In genomic region chr14:104687601-104688504, GRCh38 we compare ENCODE assay signal across 8 cellular contexts. TPM values are rescaled to one million over a fixed set of nuclear protein-coding genes. Genes with fewer than 3 reads are reported as not detected.
DNase-seq lines count a peak whose midpoint lies in the region; ATAC-seq and FAIRE-seq lines count a peak whose summit lies in the region.

No MANE protein-coding gene starts in this region.

- peak overlapping the region; percentile 94 for H3K18ac ChIP-seq in neuronal stem cell (ENCODE audit: low read length)

- H2BK5ac ChIP-seq in neuronal stem cell (ENCODE audit: low read length): peak overlapping the region; percentile 95

- H4K91ac ChIP-seq in neuronal stem cell (ENCODE audit: low read depth, low read length, poor library complexity): no peak overlapping the region

- H3K27ac ChIP-seq in esophagus (ENCODE audit: low read depth in 2 of 2, low read length in 1 of 2): peak overlapping the region; percentile 66 to 78
- H3K27ac ChIP-seq in neuronal stem cell (replicated peaks; ENCODE audit: low read length): peak overlapping the region; percentile 64

- peak overlapping the region; percentile 100 for H2AK5ac ChIP-seq in neuronal stem cell (ENCODE audit: low read depth, low read length)

- H3K4ac ChIP-seq in neuronal stem cell (ENCODE audit: low read length): peak overlapping the region; percentile 30

- 34 to 38% methylated on average over 30 to 31 of the region's 31 CpGs for WGBS in esophagus, 2 donors
- no CpG with 5 or more reads among the region's 31 CpGs for WGBS in neuronal stem cell (ENCODE audit: extremely low coverage in 2 of 2, insufficient read length in 2 of 2, insufficient replicate concordance in 1 of 2), 2 donors

- peak overlapping the region; percentile 72 for H4K8ac ChIP-seq in neuronal stem cell (ENCODE audit: low read depth, low read length)

- peak overlapping the region; percentile 96 for H2BK12ac ChIP-seq in neuronal stem cell (ENCODE audit: low read length)

- peak overlapping the region; percentile 64 for H2AFZ ChIP-seq in neuronal stem cell (ENCODE audit: low read length)

- H3K4me1 ChIP-seq in esophagus (ENCODE audit: control insufficient read depth in 2 of 2, insufficient read depth in 2 of 2, low read length in 1 of 2): peaks cover 12 to 47% of the 10 kb centered on the region in 2 donors
- H3K4me1 ChIP-seq in neuronal stem cell (ENCODE audit: control insufficient read depth in 2 of 2, insufficient read depth in 1 of 2, low read depth in 1 of 2, low read length in 2 of 2): peaks cover 31 to 36% of the 10 kb centered on the region in 2 donors

- peaks cover 23% of the 10 kb centered on the region for H3K79me1 ChIP-seq in neuronal stem cell (ENCODE audit: low read depth, low read length)

- H3K27me3 ChIP-seq in esophagus (ENCODE audit: control insufficient read depth in 1 of 2, insufficient read depth in 2 of 2, low read length in 2 of 2) (no peaks in the 10 kb centered on the region), neuronal stem cell (ENCODE audit: control insufficient read depth in 3 of 3, insufficient read depth in 3 of 3, low read depth in 1 of 3, low read length in 3 of 3) (peaks cover 0 to 3% (median 0%) of the 10 kb centered on the region in 3 experiments)

- peak overlapping the region; percentile 71 for H3K23ac ChIP-seq in neuronal stem cell (ENCODE audit: low read depth, low read length, poor library complexity)

- H3K9ac ChIP-seq in neuronal stem cell (ENCODE audit: low read depth, low read length, poor library complexity): no peak overlapping the region

- ATAC-seq in HG03039 (IDR thresholded peaks at IDR 0.05; ENCODE audit: unreplicated experiment) (no peak), GM21576 (IDR thresholded peaks at IDR 0.05; ENCODE audit: unreplicated experiment) (no peak), HG03520 (IDR thresholded peaks at IDR 0.05; ENCODE audit: unreplicated experiment) (no peak)

- H3K36me3 ChIP-seq in esophagus (ENCODE audit: control insufficient read depth in 2 of 2, insufficient read depth in 2 of 2, low read length in 1 of 2): peaks cover 0 to 4% of the 10 kb centered on the region in 2 donors
- H3K36me3 ChIP-seq in neuronal stem cell (replicated peaks in 1 of 2; ENCODE audit: control insufficient read depth in 2 of 2, insufficient read depth in 2 of 2, low read length in 2 of 2): no peaks in the 10 kb centered on the region

- DNase-seq in NCI-H82 (lab: John Stamatoyannopoulos, UW): peak; percentile 6
- DNase-seq in NCI-H82 treated with DMSO at 0.1 percent for 48 hours (lab: John Stamatoyannopoulos, UW; ENCODE audit: unreplicated experiment): no peak
- peak; percentile 69 for DNase-seq in RCC 7860 (ENCODE audit: low spot score)
- DNase-seq in neuronal stem cell (ENCODE audit: low spot score): no peak

- H2BK15ac ChIP-seq in neuronal stem cell (ENCODE audit: low read length): peak overlapping the region; percentile 98

- H3K4me3 ChIP-seq in esophagus (ENCODE audit: low read depth in 1 of 2, low read length in 2 of 2) (no peak overlapping the region), neuronal stem cell (ENCODE audit: low read length in 2 of 2) (no peak overlapping the region)

- H3K14ac ChIP-seq in neuronal stem cell (ENCODE audit: low read length): peak overlapping the region; percentile 84

- H3K9me3 ChIP-seq in esophagus (ENCODE audit: control insufficient read depth in 2 of 2, insufficient read depth in 1 of 2, low read depth in 1 of 2, low read length in 1 of 2) (no peaks in the 10 kb centered on the region), neuronal stem cell (replicated peaks in 1 of 2; ENCODE audit: control insufficient read depth in 2 of 2, insufficient read depth in 1 of 2, low read depth in 1 of 2, low read length in 2 of 2) (peaks cover 2 to 8% of the 10 kb centered on the region in 2 donors)

- no peak overlapping the region for H3K4me2 ChIP-seq in neuronal stem cell (ENCODE audit: insufficient read depth, low read length, poor library complexity, severe bottlenecking)

- H2BK120ac ChIP-seq in neuronal stem cell (ENCODE audit: low read depth, low read length): peak overlapping the region; percentile 93

- FAIRE-seq in RCC 7860 (lab: Jason Lieb, UNC): no peak

RNA-seq across cellular contexts. Expression of gene INF2, which starts 1.6 kb away (rescaled TPM):
- polyA plus RNA-seq in esophagus: 10 to 100 TPM; 26.6 to 41.9 TPM
- 19.0 TPM for polyA plus RNA-seq in neuronal stem cell (2013, experiment 1 of 2)
- 19.6 TPM for polyA plus RNA-seq in neuronal stem cell (2013, experiment 2 of 2)

RNA-seq across cellular contexts. Expression of gene ADSS1, which starts 36.2 kb away (rescaled TPM):
- polyA plus RNA-seq in esophagus: 10 to 100 TPM in 1 of 2 donors, 1 to 10 TPM in 1; 5.8 to 10.2 TPM
- polyA plus RNA-seq in neuronal stem cell (2013, experiment 1 of 2): 23.8 TPM
- 21.4 TPM for polyA plus RNA-seq in neuronal stem cell (2013, experiment 2 of 2)

Comparison
In these comparisons a context has a peak if more than half of its experiments do, and no peak if none do; other contexts are left out.
1. DNase-seq: peak in NCI-H82 (single experiment) and RCC 7860 (single experiment); none in NCI-H82 treated with DMSO at 0.1 percent for 48 hours (single experiment) and neuronal stem cell (single experiment).